39 cellular contexts compared by ENCODE assay signal in the genomic region with DNA sequence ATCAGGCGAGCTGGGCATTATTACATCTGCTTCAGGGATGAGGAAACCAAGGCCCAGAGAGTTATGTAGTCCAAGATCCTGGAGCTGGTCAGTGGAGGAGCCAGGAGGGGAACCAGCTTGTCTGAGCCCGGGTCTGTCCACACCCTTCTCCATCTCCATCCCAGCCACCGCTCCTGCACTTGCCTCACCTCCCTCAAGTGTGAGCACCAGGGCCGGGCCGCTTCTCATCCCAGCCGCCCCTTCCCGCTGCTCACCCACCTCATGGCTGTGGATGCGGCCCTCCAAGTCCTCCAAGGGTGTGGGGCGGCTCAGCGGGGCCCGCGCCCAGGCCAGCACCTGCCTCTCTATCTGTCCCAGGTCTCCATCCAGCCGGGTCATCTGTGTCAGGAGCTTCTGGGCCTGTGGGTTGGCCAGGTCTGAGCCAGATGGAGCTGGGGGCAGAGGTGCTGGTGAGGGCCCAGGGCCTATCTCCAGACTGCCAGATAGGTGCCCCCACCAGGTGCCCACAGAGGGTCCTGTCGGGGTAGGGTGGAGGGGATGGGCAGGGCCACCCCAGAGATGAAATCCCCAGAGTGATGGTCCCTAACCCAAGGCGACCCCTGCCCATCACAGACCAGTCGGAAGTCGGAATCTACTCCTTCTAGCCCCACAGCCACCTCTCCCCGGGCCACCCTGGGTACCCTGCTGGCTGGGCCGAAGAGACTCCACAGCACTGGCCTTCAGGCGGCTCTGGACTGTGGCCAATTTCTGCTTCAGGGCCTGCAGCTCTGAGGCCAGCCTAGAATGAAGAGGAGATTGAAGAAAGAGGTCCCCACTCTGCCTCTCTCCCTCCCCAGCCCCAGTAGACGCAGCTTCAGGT. TPM values are rescaled to one million over a fixed set of nuclear protein-coding genes. Genes with fewer than 3 reads are reported as not detected.
"Had no signal": no experiment of that assay in that cellular context is flagged by ENCODE, and none has a peak within 500 bp of the region (broad histone marks: within the 10 kb centered on the region; RNA-seq: fewer than 3 reads in every experiment).

No MANE protein-coding gene starts in this region.

- H3K9ac ChIP-seq: KMS-11 had no signal

- H3K4me2 ChIP-seq: KMS-11 had no signal

- H3K27ac ChIP-seq: KMS-11, WERI-Rb-1 had no signal

- H3K27ac Mint-ChIP-seq: activated CD4-positive, alpha-beta memory T cell treated with anti-CD3 and anti-CD28 coated beads, Interleukin-2, amount 10 ng/mL, durations not matched to agents 7 days and 5 days; activated CD8-positive, alpha-beta memory T cell treated with anti-CD3 and anti-CD28 coated beads, Interleukin-2, amount 10 ng/mL, durations not matched to agents 7 days and 5 days; activated naive CD8-positive, alpha-beta T cell treated with anti-CD3 and anti-CD28 coated beads, Interleukin-2, amount 10 ng/mL, durations not matched to agents 7 days and 5 days; brain had no signal

- H3K36me3 Mint-ChIP-seq: activated CD8-positive, alpha-beta memory T cell treated with anti-CD3 and anti-CD28 coated beads, Interleukin-2, amount 10 ng/mL, durations not matched to agents 7 days and 5 days; activated naive CD8-positive, alpha-beta T cell treated with anti-CD3 and anti-CD28 coated beads, Interleukin-2, amount 10 ng/mL, durations not matched to agents 7 days and 5 days; brain had no signal

- DNase-seq: activated CD4-positive, alpha-beta memory T cell treated with anti-CD3 and anti-CD28 coated beads, Interleukin-2, amount 10 ng/mL, durations not matched to agents 7 days and 5 days; activated CD4-positive, alpha-beta T cell treated with anti-CD3 and anti-CD28 coated beads for 1 hour; activated CD4-positive, alpha-beta T cell treated with anti-CD3 and anti-CD28 coated beads for 48 hours; activated CD4-positive, CD25-positive, alpha-beta regulatory T cell; activated CD8-positive, alpha-beta memory T cell treated with anti-CD3 and anti-CD28 coated beads for 24 hours; activated CD8-positive, alpha-beta memory T cell treated with anti-CD3 and anti-CD28 coated beads, Interleukin-2, amount 10 ng/mL, durations not matched to agents 7 days and 5 days; activated CD8-positive, alpha-beta memory T cell treated with anti-CD3 and anti-CD28 coated beads, Interleukin-2, amount 50 U/mL, for 48 hours; activated effector memory CD4-positive, alpha-beta T cell treated with Interleukin-2 at 50 U/mL for 16 hours; activated naive CD4-positive, alpha-beta T cell; activated naive CD4-positive, alpha-beta T cell treated with anti-CD3 and anti-CD28 coated beads, Interleukin-2, amount 50 U/mL, for 16 hours; activated naive CD8-positive, alpha-beta T cell treated with anti-CD3 and anti-CD28 coated beads, Interleukin-2, amount 10 ng/mL, durations not matched to agents 7 days and 5 days; activated T-cell treated with anti-CD3 and anti-CD28 coated beads, Interleukin-2, amount 50 U/mL, for 48 hours; anterior cingulate cortex; caudate nucleus; MM.1S; MV-4-11; NCI-H1092; NCI-H1417; NCI-H146; NCI-H187 treated with DMSO at 0.1 percent for 48 hours; NCI-H2081; NCI-H2171 treated with DMSO at 0.1 percent for 48 hours; NCI-H2227 treated with DMSO at 0.1 percent for 48 hours; NCI-H446; NCI-H510A treated with DMSO at 0.1 percent for 48 hours; NCI-H526 treated with DMSO at 0.1 percent for 48 hours; NCI-H774; SIG-M5; SW 1271; T-helper 1 cell; T-helper 2 cell; T-helper 9 cell; WERI-Rb-1 had no signal

- H3K9me3 Mint-ChIP-seq: activated CD4-positive, alpha-beta memory T cell treated with anti-CD3 and anti-CD28 coated beads, Interleukin-2, amount 10 ng/mL, durations not matched to agents 7 days and 5 days; activated naive CD8-positive, alpha-beta T cell treated with anti-CD3 and anti-CD28 coated beads, Interleukin-2, amount 10 ng/mL, durations not matched to agents 7 days and 5 days; brain had no signal

- H3K27me3 Mint-ChIP-seq: activated CD8-positive, alpha-beta memory T cell treated with anti-CD3 and anti-CD28 coated beads, Interleukin-2, amount 10 ng/mL, durations not matched to agents 7 days and 5 days; activated naive CD8-positive, alpha-beta T cell treated with anti-CD3 and anti-CD28 coated beads, Interleukin-2, amount 10 ng/mL, durations not matched to agents 7 days and 5 days had no signal

- H3K4me3 Mint-ChIP-seq: activated CD4-positive, alpha-beta memory T cell treated with anti-CD3 and anti-CD28 coated beads, Interleukin-2, amount 10 ng/mL, durations not matched to agents 7 days and 5 days; activated CD8-positive, alpha-beta memory T cell treated with anti-CD3 and anti-CD28 coated beads, Interleukin-2, amount 10 ng/mL, durations not matched to agents 7 days and 5 days; activated naive CD8-positive, alpha-beta T cell treated with anti-CD3 and anti-CD28 coated beads, Interleukin-2, amount 10 ng/mL, durations not matched to agents 7 days and 5 days; brain had no signal

- ATAC-seq: activated CD8-positive, alpha-beta memory T cell treated with anti-CD3 and anti-CD28 coated beads, Interleukin-2, amount 10 ng/mL, durations not matched to agents 7 days and 5 days; Panc1; Right ventricle myocardium inferior had no signal

RNA-seq across cellular contexts. Expression of a gene that starts 9.4 kb away (rescaled TPM):
- total RNA-seq: activated CD4-positive, alpha-beta memory T cell treated with anti-CD3 and anti-CD28 coated beads, Interleukin-2, amount 10 ng/mL, durations not matched to agents 7 days and 5 days; LHCN-M2; RPMI7951 had no signal
